Comparison of ENCODE assay signal across 2 cellular contexts in the genomic region with DNA sequence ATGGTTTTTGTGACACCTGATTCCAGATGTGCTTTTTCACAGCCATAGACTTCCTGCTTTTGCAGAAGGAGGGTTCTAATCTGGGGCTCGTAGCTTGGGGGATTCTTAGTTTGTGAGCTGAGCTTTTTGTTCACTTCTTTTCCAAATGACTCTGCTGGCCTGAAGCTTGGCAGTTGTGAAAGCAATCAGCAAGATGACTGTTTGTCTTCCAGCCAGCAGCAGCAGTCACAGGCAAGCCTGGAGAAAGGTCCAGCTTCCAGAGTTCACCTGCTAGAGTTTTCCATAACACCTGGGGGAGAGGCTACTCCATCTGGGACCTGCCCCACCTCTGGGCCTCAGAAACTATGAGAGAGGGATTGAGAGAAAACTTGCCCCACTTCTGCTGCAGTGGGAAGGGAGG.
TF ChIP-seq lines count a peak whose summit lies in the region.

No MANE protein-coding gene starts in this region.

TF ChIP-seq in H1, 55 proteins besides CTCF, POLR2A, EP300 and RAD21 (continued from another document):
- TF ChIP-seq CEBPB (IDR thresholded peaks at IDR 0.05; ENCODE audit: low read depth, low read length) (no peak), SUZ12 (IDR thresholded peaks at IDR 0.05; ENCODE audit: low read length) (no peak), YY1 (IDR thresholded peaks at IDR 0.05; ENCODE audit: low read depth, low read length) (no peak), PHF8 (conservative IDR thresholded peaks at IDR 0.05; ENCODE audit: low read depth, low read length) (no peak)

TF ChIP-seq in neural cell, 6 proteins besides CTCF, POLR2A, EP300 and RAD21 (continued from another document):
- TF ChIP-seq TAF1 (IDR thresholded peaks at IDR 0.05; ENCODE audit: low read depth) = no peak
- no peak for TF ChIP-seq POLR2AphosphoS5 (IDR thresholded peaks at IDR 0.05)
- TF ChIP-seq EZH2 (IDR thresholded peaks at IDR 0.05; ENCODE audit: borderline replicate concordance, insufficient read depth, low read length, poor library complexity, severe bottlenecking) = no peak
- TF ChIP-seq, protein P1, sequence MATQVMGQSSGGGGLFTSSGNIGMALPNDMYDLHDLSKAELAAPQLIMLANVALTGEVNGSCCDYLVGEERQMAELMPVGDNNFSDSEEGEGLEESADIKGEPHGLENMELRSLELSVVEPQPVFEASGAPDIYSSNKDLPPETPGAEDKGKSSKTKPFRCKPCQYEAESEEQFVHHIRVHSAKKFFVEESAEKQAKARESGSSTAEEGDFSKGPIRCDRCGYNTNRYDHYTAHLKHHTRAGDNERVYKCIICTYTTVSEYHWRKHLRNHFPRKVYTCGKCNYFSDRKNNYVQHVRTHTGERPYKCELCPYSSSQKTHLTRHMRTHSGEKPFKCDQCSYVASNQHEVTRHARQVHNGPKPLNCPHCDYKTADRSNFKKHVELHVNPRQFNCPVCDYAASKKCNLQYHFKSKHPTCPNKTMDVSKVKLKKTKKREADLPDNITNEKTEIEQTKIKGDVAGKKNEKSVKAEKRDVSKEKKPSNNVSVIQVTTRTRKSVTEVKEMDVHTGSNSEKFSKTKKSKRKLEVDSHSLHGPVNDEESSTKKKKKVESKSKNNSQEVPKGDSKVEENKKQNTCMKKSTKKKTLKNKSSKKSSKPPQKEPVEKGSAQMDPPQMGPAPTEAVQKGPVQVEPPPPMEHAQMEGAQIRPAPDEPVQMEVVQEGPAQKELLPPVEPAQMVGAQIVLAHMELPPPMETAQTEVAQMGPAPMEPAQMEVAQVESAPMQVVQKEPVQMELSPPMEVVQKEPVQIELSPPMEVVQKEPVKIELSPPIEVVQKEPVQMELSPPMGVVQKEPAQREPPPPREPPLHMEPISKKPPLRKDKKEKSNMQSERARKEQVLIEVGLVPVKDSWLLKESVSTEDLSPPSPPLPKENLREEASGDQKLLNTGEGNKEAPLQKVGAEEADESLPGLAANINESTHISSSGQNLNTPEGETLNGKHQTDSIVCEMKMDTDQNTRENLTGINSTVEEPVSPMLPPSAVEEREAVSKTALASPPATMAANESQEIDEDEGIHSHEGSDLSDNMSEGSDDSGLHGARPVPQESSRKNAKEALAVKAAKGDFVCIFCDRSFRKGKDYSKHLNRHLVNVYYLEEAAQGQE (IDR thresholded peaks at IDR 0.05; ENCODE audit: borderline replicate concordance) = no peak
- TF ChIP-seq SMC3 (conservative IDR thresholded peaks at IDR 0.05; ENCODE audit: poor library complexity) = no peak
